In genomic region chr10:110268931-110269640, GRCh38 we compare ENCODE assay signal across 8 cellular contexts. TPM values are rescaled to one million over a fixed set of nuclear protein-coding genes. Genes with fewer than 3 reads are reported as not detected.
DNase-seq lines count a peak whose midpoint lies in the region; ATAC-seq, FAIRE-seq and TF ChIP-seq lines count a peak whose summit lies in the region.

No MANE protein-coding gene starts in this region.

- H3K4me3 Mint-ChIP-seq in memory B cell = peak overlapping the region; percentile 35

- H3K27ac ChIP-seq in heart left ventricle (peak overlapping the region; percentile 82 to 89 (median 86)), vagina (peak overlapping the region; percentile 46)

- H3K27ac Mint-ChIP-seq in memory B cell = peak overlapping the region; percentile 63

- in situ Hi-C loops in GM13977 (cut with MboI; ENCODE audit: low pct_unique_long_range_greater_than_20kb, low sequenced_read_pairs, unreplicated experiment) = no loop called here

- TF ChIP-seq POLR2A in heart left ventricle (IDR thresholded peaks at IDR 0.05) (no peak), vagina (IDR thresholded peaks at IDR 0.05) (no peak)

- DNase-seq in heart left ventricle = no peak
- no peak for DNase-seq in cardiac septum (ENCODE audit: low spot score)
- DNase-seq in astrocyte of the hippocampus (ENCODE audit: low read depth, low spot score) = peak; percentile 16
- no peak for DNase-seq in memory B cell (ENCODE audit: low spot score in 2 of 2)
- DNase-seq in vagina (ENCODE audit: extremely low spot score in 2 of 2) = no peak
- DNase-seq in GM13977 (ENCODE audit: low spot score) = no peak
- no peak for DNase-seq in urothelium cell line (ENCODE audit: low spot score)

- H3K4me1 Mint-ChIP-seq in memory B cell = peaks cover 20% of the 10 kb centered on the region

- H3K27me3 Mint-ChIP-seq in memory B cell = no peaks in the 10 kb centered on the region

- no peaks in the 10 kb centered on the region for H3K36me3 Mint-ChIP-seq in memory B cell

- 24 to 35% (median 28%) methylated on average over 3 of the region's 3 CpGs for WGBS in heart left ventricle, 4 donors

- intact Hi-C loops in heart left ventricle (cut with DNase I) (loop anchor here in 2 of 10 donors (2.0 to 5.0 kb wide), 2 partner anchors 42 kb away; no protein-coding TSS in a partner anchor), cardiac septum (cut with DNase I) (no loop called here), vagina (cut with DNase I) (no loop called here)

- ATAC-seq in heart left ventricle = peak in 1 of 4 donors; percentile 30
- ATAC-seq in memory B cell (ENCODE audit: low read depth) = no peak
- ATAC-seq in activated CD4-positive, CD25-positive, alpha-beta regulatory T cell treated with anti-CD3 and anti-CD28 coated beads, Interleukin-2, amount 50 U/mL, for 24 hours = no peak

- peak overlapping the region in 11 of 12 donors; percentile 1 to 52 (median 36) for H3K4me3 ChIP-seq in heart left ventricle
- H3K4me3 ChIP-seq in vagina = peak overlapping the region; percentile 17 to 21

- no peaks in the 10 kb centered on the region for H3K27me3 ChIP-seq in heart left ventricle
- no peaks in the 10 kb centered on the region for H3K27me3 ChIP-seq in vagina

- TF ChIP-seq CTCF in heart left ventricle (IDR thresholded peaks at IDR 0.05) = no peak
- TF ChIP-seq CTCF in vagina (IDR thresholded peaks at IDR 0.05) = no peak
- TF ChIP-seq CTCF in GM13977 (IDR thresholded peaks at IDR 0.05; ENCODE audit: extremely low read depth, insufficient read depth, missing control alignments) = no peak

- H3K9me3 Mint-ChIP-seq in memory B cell = no peaks in the 10 kb centered on the region

- H3K4me1 ChIP-seq in heart left ventricle = peaks cover 3 to 89% (median 53%) of the 10 kb centered on the region in 12 donors
- peaks cover 26% of the 10 kb centered on the region for H3K4me1 ChIP-seq in vagina

- no peaks in the 10 kb centered on the region for H3K9me3 ChIP-seq in heart left ventricle
- H3K9me3 ChIP-seq in vagina = no peaks in the 10 kb centered on the region

- FAIRE-seq in urothelium cell line (lab: Jason Lieb, UNC) = no peak

- H3K36me3 ChIP-seq in heart left ventricle = no peaks in the 10 kb centered on the region
- H3K36me3 ChIP-seq in vagina = no peaks in the 10 kb centered on the region

RNA-seq across cellular contexts. Expression of gene SMNDC1, which starts 35.6 kb away (rescaled TPM):
- total RNA-seq in heart left ventricle (10 to 100 TPM in 7 of 9 donors, 1 to 10 TPM in 2; 5.2 to 23.1 (median 20.7) TPM), cardiac septum (25.8 TPM), vagina (12.3 TPM)
- polyA plus RNA-seq in heart left ventricle = 10 to 100 TPM in 1 of 2 donors, 1 to 10 TPM in 1; 7.5 to 13.1 TPM
